8 cellular contexts compared by ENCODE assay signal in the genomic region with DNA sequence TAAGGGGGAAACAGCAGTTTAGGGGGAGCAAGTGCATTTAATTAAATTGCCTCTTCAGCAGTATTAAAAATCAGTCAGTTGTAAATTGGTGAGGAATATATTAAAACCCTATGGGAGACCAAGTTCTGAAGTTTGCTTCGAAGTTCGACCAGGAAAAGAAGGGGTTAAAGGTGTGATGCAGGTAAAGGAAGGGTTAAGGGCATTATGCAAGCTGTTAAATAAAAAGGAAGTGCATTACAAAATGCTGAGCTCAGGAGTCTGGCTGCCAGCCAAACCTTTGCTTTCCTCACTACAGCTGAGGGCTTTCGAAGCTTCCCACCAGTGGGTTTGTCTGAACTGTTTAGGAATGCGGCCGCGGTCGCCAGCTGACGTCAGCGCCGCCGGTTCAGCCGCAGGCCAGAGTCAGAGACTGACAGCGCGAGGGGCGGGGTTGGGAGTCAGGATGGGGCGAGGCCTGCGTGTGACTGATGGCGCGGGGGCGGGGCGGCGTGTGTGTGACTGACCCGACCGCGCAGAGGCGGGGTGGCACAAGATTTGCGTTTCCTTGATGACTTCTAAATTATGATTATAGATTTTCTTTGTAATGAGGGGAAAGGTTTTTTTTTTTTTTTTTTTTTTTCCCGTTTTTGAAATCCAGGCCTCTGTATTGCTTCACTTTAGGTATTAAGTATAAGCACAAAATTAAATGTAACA.
DNase-seq lines count a peak whose midpoint lies in the region; ATAC-seq and TF ChIP-seq lines count a peak whose summit lies in the region.

No MANE protein-coding gene starts in this region.

- peaks cover 26% of the 10 kb centered on the region for H3K4me1 ChIP-seq in HUES6 (ENCODE audit: control insufficient read depth, insufficient read depth, low read length)
- no peaks in the 10 kb centered on the region for H3K4me1 ChIP-seq in NT2/D1 (ENCODE audit: insufficient read depth, insufficient read length)

- ATAC-seq in GM21528 (IDR thresholded peaks at IDR 0.05; ENCODE audit: low FRiP score, unreplicated experiment), result peak; percentile 99
- peak; percentile 97 for ATAC-seq in effector memory CD8-positive, alpha-beta T cell (replicated peaks)

- BruUV-seq in Calu3 (replicated peaks; lab: Mats Ljungman, UMichigan), result no TSS peak

- DNase-seq in Calu3, result peak; percentile 99
- DNase-seq in NT2/D1 (ENCODE audit: low read depth, low spot score), result peak; percentile 88
- peak; percentile 99 for DNase-seq in activated CD8-positive, alpha-beta memory T cell treated with anti-CD3 and anti-CD28 coated beads, Interleukin-2, amount 50 U/mL, for 1 hour (ENCODE audit: extremely low read depth)
- peak; percentile 96 to 98 (median 96) for DNase-seq in effector memory CD8-positive, alpha-beta T cell
- peak; percentile 100 for DNase-seq in lung microvascular endothelial cell (ENCODE audit: low read depth in 2 of 2)
- DNase-seq in stimulated activated CD4-positive, alpha-beta T cell treated with anti-CD3 and anti-CD28 coated beads, TNF-alpha, amount 100 ng/mL, for 4 hours (ENCODE audit: low read depth in 3 of 3), result peak; percentile 95 to 97 (median 95)

- H3K36me3 ChIP-seq in HUES6 (ENCODE audit: control insufficient read depth, insufficient read depth, low read length) (no peaks in the 10 kb centered on the region), NT2/D1 (ENCODE audit: insufficient read depth, insufficient read length, low read length) (no peaks in the 10 kb centered on the region)

- peak overlapping the region; percentile 61 for H3K4me3 ChIP-seq in HUES6 (ENCODE audit: low read depth, low read length)
- H3K4me3 ChIP-seq in NT2/D1 (ENCODE audit: insufficient read length, low read depth), result no peak overlapping the region

- H3K9ac ChIP-seq in HUES6 (ENCODE audit: low read length), result no peak overlapping the region
- no peak overlapping the region for H3K9ac ChIP-seq in NT2/D1 (ENCODE audit: insufficient read length, low read depth)

- H3K27ac Mint-ChIP-seq in Calu3 (ENCODE audit: unreplicated experiment), result peak overlapping the region; percentile 65
- H3K27ac Mint-ChIP-seq in effector memory CD8-positive, alpha-beta T cell, result peak overlapping the region; percentile 84 to 92

- peak overlapping the region; percentile 64 for H3K4me3 Mint-ChIP-seq in Calu3 (ENCODE audit: low read depth, unreplicated experiment)
- peak overlapping the region; percentile 72 for H3K4me3 Mint-ChIP-seq in effector memory CD8-positive, alpha-beta T cell

- peaks cover 16% of the 10 kb centered on the region for H3K36me3 Mint-ChIP-seq in Calu3 (ENCODE audit: insufficient read depth, unreplicated experiment)
- peaks cover 15% of the 10 kb centered on the region for H3K36me3 Mint-ChIP-seq in effector memory CD8-positive, alpha-beta T cell (ENCODE audit: insufficient read depth)

- H3K27me3 ChIP-seq in HUES6 (ENCODE audit: control insufficient read depth, insufficient read depth, low read length) (no peaks in the 10 kb centered on the region), NT2/D1 (ENCODE audit: insufficient read depth, insufficient read length) (no peaks in the 10 kb centered on the region)

- no peaks in the 10 kb centered on the region for H3K27me3 Mint-ChIP-seq in Calu3 (ENCODE audit: unreplicated experiment)
- H3K27me3 Mint-ChIP-seq in effector memory CD8-positive, alpha-beta T cell, result no peaks in the 10 kb centered on the region

- intact Hi-C loops in Calu3 (cut with micrococcal nuclease; ENCODE audit: unreplicated experiment), result loop anchor here (1.0 to 10.0 kb wide), 2 partner anchors 77 to 354 kb away; no protein-coding TSS in a partner anchor

- H3K9me3 ChIP-seq in HUES6 (ENCODE audit: control insufficient read depth, insufficient read depth, low read depth, low read length) (no peaks in the 10 kb centered on the region), NT2/D1 (ENCODE audit: insufficient read depth, low read length) (no peaks in the 10 kb centered on the region)

- no peak for TF ChIP-seq CTCF in Calu3 (IDR thresholded peaks at IDR 0.05; ENCODE audit: unreplicated experiment)

- H3K9me3 Mint-ChIP-seq in Calu3 (ENCODE audit: low read depth, unreplicated experiment), result no peaks in the 10 kb centered on the region
- no peaks in the 10 kb centered on the region for H3K9me3 Mint-ChIP-seq in effector memory CD8-positive, alpha-beta T cell

- H3K4me1 Mint-ChIP-seq in Calu3 (ENCODE audit: low read depth, unreplicated experiment), result peaks cover 23% of the 10 kb centered on the region
- H3K4me1 Mint-ChIP-seq in effector memory CD8-positive, alpha-beta T cell (ENCODE audit: low read depth in 2 of 2), result peaks cover 17 to 24% of the 10 kb centered on the region in 2 donors

- H3K27ac ChIP-seq in HUES6 (ENCODE audit: low read depth, low read length), result peak overlapping the region; percentile 55; the same call in 1 of the 2 replicates

- CTCF ChIA-PET in Calu3 (lab: Charles Lee), result interaction anchor here (0.7 to 0.8 kb wide), 2 partner anchors 42 to 1310 kb away, joined by 10 to 27 read pairs; no protein-coding TSS in a partner anchor
